3 cellular contexts compared by ENCODE assay signal in the genomic region with DNA sequence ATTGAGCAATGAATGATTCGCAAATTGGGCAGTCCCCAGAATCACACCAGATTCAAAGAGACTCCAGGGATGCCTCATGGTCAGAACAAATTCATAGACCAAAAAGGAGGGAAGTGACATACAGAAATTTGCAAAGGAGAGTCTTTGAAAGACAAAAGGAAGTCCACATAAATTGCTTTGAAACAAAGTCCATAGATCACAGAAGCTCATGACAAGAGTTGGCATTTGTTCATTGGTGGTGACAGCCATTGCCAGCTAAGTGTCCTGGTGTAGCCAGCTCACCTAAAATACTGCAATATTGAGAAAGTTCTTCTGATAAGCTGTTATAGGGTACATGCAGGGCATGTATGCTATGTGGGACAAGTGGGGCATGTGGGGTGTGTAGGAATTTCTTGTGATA. TPM values are rescaled to one million over a fixed set of nuclear protein-coding genes. Genes with fewer than 3 reads are reported as not detected.
"Had no signal": no experiment of that assay in that cellular context is flagged by ENCODE, and none has a peak within 500 bp of the region (broad histone marks: within the 10 kb centered on the region; RNA-seq: fewer than 3 reads in every experiment).

No MANE protein-coding gene starts in this region.

RNA-seq across cellular contexts. Expression of gene NOS2, which starts 37.4 kb away (rescaled TPM):
- total RNA-seq: natural killer cell treated with Interleukin-12 subunit alpha and Interleukin-12 subunit beta and Interleukin-15 and Interleukin-18, amount 100 ng/mL, for 72 hours; osteocyte had no signal
- polyA plus RNA-seq: naive thymus-derived CD4-positive, alpha-beta T cell had no signal
